In the genomic region with DNA sequence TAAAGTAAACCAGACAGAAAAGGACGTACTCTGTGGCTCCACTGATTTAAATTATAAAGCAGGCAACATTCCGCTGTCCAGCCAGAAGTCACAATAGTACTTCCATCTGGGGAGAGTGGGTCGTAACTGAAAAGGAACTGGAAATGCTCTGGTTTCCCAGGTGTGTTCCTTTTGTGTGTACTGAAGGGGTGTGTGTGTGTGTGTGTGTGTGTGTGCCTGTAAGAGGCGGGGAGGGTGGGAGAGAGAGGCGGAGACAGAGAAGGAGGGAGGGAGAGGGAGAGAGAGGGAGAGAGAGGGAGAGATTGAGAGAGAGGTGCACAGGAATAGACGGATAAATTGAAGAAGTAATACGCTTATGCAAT, we compare ENCODE assay signal across 1 cellular context.
TF ChIP-seq lines count a peak whose summit lies in the region.

No MANE protein-coding gene starts in this region.

TF ChIP-seq in K562, 482 proteins besides CTCF, POLR2A, EP300 and RAD21 (continued from another document and continues in another):
- TF ChIP-seq, protein P1, sequence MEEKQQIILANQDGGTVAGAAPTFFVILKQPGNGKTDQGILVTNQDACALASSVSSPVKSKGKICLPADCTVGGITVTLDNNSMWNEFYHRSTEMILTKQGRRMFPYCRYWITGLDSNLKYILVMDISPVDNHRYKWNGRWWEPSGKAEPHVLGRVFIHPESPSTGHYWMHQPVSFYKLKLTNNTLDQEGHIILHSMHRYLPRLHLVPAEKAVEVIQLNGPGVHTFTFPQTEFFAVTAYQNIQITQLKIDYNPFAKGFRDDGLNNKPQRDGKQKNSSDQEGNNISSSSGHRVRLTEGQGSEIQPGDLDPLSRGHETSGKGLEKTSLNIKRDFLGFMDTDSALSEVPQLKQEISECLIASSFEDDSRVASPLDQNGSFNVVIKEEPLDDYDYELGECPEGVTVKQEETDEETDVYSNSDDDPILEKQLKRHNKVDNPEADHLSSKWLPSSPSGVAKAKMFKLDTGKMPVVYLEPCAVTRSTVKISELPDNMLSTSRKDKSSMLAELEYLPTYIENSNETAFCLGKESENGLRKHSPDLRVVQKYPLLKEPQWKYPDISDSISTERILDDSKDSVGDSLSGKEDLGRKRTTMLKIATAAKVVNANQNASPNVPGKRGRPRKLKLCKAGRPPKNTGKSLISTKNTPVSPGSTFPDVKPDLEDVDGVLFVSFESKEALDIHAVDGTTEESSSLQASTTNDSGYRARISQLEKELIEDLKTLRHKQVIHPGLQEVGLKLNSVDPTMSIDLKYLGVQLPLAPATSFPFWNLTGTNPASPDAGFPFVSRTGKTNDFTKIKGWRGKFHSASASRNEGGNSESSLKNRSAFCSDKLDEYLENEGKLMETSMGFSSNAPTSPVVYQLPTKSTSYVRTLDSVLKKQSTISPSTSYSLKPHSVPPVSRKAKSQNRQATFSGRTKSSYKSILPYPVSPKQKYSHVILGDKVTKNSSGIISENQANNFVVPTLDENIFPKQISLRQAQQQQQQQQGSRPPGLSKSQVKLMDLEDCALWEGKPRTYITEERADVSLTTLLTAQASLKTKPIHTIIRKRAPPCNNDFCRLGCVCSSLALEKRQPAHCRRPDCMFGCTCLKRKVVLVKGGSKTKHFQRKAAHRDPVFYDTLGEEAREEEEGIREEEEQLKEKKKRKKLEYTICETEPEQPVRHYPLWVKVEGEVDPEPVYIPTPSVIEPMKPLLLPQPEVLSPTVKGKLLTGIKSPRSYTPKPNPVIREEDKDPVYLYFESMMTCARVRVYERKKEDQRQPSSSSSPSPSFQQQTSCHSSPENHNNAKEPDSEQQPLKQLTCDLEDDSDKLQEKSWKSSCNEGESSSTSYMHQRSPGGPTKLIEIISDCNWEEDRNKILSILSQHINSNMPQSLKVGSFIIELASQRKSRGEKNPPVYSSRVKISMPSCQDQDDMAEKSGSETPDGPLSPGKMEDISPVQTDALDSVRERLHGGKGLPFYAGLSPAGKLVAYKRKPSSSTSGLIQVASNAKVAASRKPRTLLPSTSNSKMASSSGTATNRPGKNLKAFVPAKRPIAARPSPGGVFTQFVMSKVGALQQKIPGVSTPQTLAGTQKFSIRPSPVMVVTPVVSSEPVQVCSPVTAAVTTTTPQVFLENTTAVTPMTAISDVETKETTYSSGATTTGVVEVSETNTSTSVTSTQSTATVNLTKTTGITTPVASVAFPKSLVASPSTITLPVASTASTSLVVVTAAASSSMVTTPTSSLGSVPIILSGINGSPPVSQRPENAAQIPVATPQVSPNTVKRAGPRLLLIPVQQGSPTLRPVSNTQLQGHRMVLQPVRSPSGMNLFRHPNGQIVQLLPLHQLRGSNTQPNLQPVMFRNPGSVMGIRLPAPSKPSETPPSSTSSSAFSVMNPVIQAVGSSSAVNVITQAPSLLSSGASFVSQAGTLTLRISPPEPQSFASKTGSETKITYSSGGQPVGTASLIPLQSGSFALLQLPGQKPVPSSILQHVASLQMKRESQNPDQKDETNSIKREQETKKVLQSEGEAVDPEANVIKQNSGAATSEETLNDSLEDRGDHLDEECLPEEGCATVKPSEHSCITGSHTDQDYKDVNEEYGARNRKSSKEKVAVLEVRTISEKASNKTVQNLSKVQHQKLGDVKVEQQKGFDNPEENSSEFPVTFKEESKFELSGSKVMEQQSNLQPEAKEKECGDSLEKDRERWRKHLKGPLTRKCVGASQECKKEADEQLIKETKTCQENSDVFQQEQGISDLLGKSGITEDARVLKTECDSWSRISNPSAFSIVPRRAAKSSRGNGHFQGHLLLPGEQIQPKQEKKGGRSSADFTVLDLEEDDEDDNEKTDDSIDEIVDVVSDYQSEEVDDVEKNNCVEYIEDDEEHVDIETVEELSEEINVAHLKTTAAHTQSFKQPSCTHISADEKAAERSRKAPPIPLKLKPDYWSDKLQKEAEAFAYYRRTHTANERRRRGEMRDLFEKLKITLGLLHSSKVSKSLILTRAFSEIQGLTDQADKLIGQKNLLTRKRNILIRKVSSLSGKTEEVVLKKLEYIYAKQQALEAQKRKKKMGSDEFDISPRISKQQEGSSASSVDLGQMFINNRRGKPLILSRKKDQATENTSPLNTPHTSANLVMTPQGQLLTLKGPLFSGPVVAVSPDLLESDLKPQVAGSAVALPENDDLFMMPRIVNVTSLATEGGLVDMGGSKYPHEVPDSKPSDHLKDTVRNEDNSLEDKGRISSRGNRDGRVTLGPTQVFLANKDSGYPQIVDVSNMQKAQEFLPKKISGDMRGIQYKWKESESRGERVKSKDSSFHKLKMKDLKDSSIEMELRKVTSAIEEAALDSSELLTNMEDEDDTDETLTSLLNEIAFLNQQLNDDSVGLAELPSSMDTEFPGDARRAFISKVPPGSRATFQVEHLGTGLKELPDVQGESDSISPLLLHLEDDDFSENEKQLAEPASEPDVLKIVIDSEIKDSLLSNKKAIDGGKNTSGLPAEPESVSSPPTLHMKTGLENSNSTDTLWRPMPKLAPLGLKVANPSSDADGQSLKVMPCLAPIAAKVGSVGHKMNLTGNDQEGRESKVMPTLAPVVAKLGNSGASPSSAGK (IDR thresholded peaks at IDR 0.05) = no peak
- TF ChIP-seq SETDB1 (IDR thresholded peaks at IDR 0.05; ENCODE audit: low read length) = no peak
- TF ChIP-seq BRF2 (IDR thresholded peaks at IDR 0.05; ENCODE audit: borderline replicate concordance, insufficient read depth, insufficient read length) = no peak
- TF ChIP-seq CREM (IDR thresholded peaks at IDR 0.05; ENCODE audit: low read depth) = 0 out of 2 replicates have a peak, but pooled peaks have one; percentile 29
- TF ChIP-seq GATAD2B (IDR thresholded peaks at IDR 0.05; ENCODE audit: borderline replicate concordance) = no peak
- no peak for TF ChIP-seq CBX8 (IDR thresholded peaks at IDR 0.05; ENCODE audit: borderline replicate concordance, extremely low read depth, low read depth, low read length, poor library complexity, severe bottlenecking)
- TF ChIP-seq, protein P2, sequence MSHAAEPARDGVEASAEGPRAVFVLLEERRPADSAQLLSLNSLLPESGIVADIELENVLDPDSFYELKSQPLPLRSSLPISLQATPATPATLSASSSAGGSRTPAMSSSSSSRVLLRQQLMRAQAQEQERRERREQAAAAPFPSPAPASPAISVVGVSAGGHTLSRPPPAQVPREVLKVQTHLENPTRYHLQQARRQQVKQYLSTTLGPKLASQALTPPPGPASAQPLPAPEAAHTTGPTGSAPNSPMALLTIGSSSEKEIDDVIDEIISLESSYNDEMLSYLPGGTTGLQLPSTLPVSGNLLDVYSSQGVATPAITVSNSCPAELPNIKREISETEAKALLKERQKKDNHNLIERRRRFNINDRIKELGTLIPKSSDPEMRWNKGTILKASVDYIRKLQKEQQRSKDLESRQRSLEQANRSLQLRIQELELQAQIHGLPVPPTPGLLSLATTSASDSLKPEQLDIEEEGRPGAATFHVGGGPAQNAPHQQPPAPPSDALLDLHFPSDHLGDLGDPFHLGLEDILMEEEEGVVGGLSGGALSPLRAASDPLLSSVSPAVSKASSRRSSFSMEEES (CRISPR knock-in tag; IDR thresholded peaks at IDR 0.05) = no peak
- TF ChIP-seq PHF8 (IDR thresholded peaks at IDR 0.05; ENCODE audit: borderline replicate concordance, low read length) = no peak
- no peak for TF ChIP-seq SAP30 (IDR thresholded peaks at IDR 0.05; ENCODE audit: borderline replicate concordance, insufficient read depth, low read depth, low read length, poor library complexity, severe bottlenecking)
- no peak for TF ChIP-seq NCOA4 (IDR thresholded peaks at IDR 0.05; ENCODE audit: partially characterized antibody)
- TF ChIP-seq NKRF (IDR thresholded peaks at IDR 0.05; ENCODE audit: borderline replicate concordance) = peak; percentile 62; the same call in 1 of the 2 replicates
- no peak for TF ChIP-seq MAFK (IDR thresholded peaks at IDR 0.05; ENCODE audit: low read length)
- TF ChIP-seq BRCA1 (IDR thresholded peaks at IDR 0.05) = no peak
- no peak for TF ChIP-seq BRCA1 (CRISPR knock-in tag; IDR thresholded peaks at IDR 0.05)
- no peak for TF ChIP-seq RBBP5 (IDR thresholded peaks at IDR 0.05; ENCODE audit: borderline replicate concordance, insufficient read depth, low read length, poor library complexity, severe bottlenecking)
- peak; percentile 74 to 80 for TF ChIP-seq ARNT (IDR thresholded peaks at IDR 0.05)
- TF ChIP-seq SRF (CRISPR knock-in tag; IDR thresholded peaks at IDR 0.05) = no peak
- TF ChIP-seq USF2 (CRISPR knock-in tag; IDR thresholded peaks at IDR 0.05) = no peak
- TF ChIP-seq, protein P3, sequence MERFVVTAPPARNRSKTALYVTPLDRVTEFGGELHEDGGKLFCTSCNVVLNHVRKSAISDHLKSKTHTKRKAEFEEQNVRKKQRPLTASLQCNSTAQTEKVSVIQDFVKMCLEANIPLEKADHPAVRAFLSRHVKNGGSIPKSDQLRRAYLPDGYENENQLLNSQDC (CRISPR knock-in tag; IDR thresholded peaks at IDR 0.05) = no peak
- TF ChIP-seq ZNF174 (CRISPR knock-in tag; IDR thresholded peaks at IDR 0.05) = no peak
- no peak for TF ChIP-seq CTCFL (IDR thresholded peaks at IDR 0.05; ENCODE audit: borderline replicate concordance, insufficient read depth, low read depth, low read length, poor library complexity, severe bottlenecking)
- TF ChIP-seq ZBTB11 (CRISPR knock-in tag; IDR thresholded peaks at IDR 0.05) = no peak
- TF ChIP-seq TRIM25 (IDR thresholded peaks at IDR 0.05; ENCODE audit: borderline replicate concordance) = no peak
- TF ChIP-seq TAF7 (tag; IDR thresholded peaks at IDR 0.05) = no peak
- TF ChIP-seq LCOR (CRISPR knock-in tag; IDR thresholded peaks at IDR 0.05) = no peak
